17 cellular contexts compared by ENCODE assay signal in the genomic region with DNA sequence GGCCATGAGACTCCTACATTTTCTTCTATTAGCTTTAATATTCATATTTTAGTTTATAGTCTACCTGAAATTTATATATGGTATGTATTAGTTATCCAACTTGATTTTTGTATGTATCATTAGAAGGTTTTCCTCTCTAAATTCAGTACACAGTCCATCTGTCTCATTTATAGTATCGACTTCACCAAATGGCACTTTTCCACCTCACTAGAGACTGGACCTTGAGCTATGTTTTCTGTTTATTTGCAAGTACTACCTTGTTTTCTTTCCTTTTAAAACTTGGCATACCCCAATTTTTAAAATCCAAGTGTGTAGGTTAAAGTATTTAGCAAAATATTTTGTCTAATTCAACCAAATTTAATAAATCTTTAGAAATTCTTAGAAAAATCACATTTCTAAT.
DNase-seq lines count a peak whose midpoint lies in the region; ATAC-seq lines count a peak whose summit lies in the region.
"Had no signal": no experiment of that assay in that cellular context is flagged by ENCODE, and none has a peak within 500 bp of the region (broad histone marks: within the 10 kb centered on the region; RNA-seq: fewer than 3 reads in every experiment).

No MANE protein-coding gene starts in this region.

- in situ Hi-C loops in G401 (cut with HindIII; ENCODE audit: low sequenced_read_pairs): no loop called here

- no peak for ATAC-seq in GM21825 (IDR thresholded peaks at IDR 0.05; ENCODE audit: unreplicated experiment)
- ATAC-seq: A549 had no signal

- DNase-seq in DMS 273 (lab: John Stamatoyannopoulos, UW; ENCODE audit: unreplicated experiment) (peak; percentile 21), DMS 273 treated with DMSO at 0.1 percent for 48 hours (lab: John Stamatoyannopoulos, UW) (no peak), G401 (ENCODE audit: low spot score) (peak; percentile 69), cerebellum (ENCODE audit: low spot score) (peak; percentile 13)
- DNase-seq in activated naive CD4-positive, alpha-beta T cell treated with Interleukin-2 at 50 U/mL for 16 hours: no peak
- DNase-seq: AML-193; CD4-positive, alpha-beta memory T cell; CD8-positive, alpha-beta memory T cell; COR-L47; DMS153; DMS53; DMS79; DND-41; EL; GF-D8 had no signal

Comparison
In these comparisons a context has a peak if more than half of its experiments do, and no peak if none do; other contexts are left out.
1. DNase-seq: peak in DMS 273 (single experiment), G401 (single experiment) and cerebellum (single experiment); none in DMS 273 treated with DMSO at 0.1 percent for 48 hours (single experiment) and activated naive CD4-positive, alpha-beta T cell treated with Interleukin-2 at 50 U/mL for 16 hours (single experiment).